In genomic region chr10:63204667-63205391, GRCh38 we compare ENCODE assay signal across 1 cellular context.
TF ChIP-seq lines count a peak whose summit lies in the region.

No MANE protein-coding gene starts in this region.

TF ChIP-seq in GM12878, 131 proteins besides CTCF, POLR2A, EP300 and RAD21 (continued from another document):
- TF ChIP-seq NRF1 (conservative IDR thresholded peaks at IDR 0.05; ENCODE audit: low read depth, low read length), result no peak
- 0 out of 2 replicates have a peak, but pooled peaks have one; percentile 18 for TF ChIP-seq PKNOX1 (IDR thresholded peaks at IDR 0.05)
- TF ChIP-seq EZH2 (IDR thresholded peaks at IDR 0.05; ENCODE audit: borderline replicate concordance, control insufficient read depth, low read depth, low read length), result no peak
- TF ChIP-seq SMAD1 (IDR thresholded peaks at IDR 0.05; ENCODE audit: low read depth, partially characterized antibody), result no peak
- TF ChIP-seq ZNF24 (IDR thresholded peaks at IDR 0.05), result no peak
- no peak for TF ChIP-seq FOXK2 (IDR thresholded peaks at IDR 0.05)
- no peak for TF ChIP-seq CBX5 (IDR thresholded peaks at IDR 0.05; ENCODE audit: low read depth)
- TF ChIP-seq PML (IDR thresholded peaks at IDR 0.05; ENCODE audit: low read length), result no peak
- no peak for TF ChIP-seq IRF3 (IDR thresholded peaks at IDR 0.05)
- TF ChIP-seq POLR2AphosphoS2 (IDR thresholded peaks at IDR 0.05; ENCODE audit: low read depth, low read length), result no peak
- TF ChIP-seq JUNB (IDR thresholded peaks at IDR 0.05), result peak; percentile 62; the same call in 1 of the 2 replicates
- peak; percentile 64; the same call in 1 of the 2 replicates for TF ChIP-seq NFIC (IDR thresholded peaks at IDR 0.05; ENCODE audit: low read depth, low read length)
- no peak for TF ChIP-seq REST (IDR thresholded peaks at IDR 0.05; ENCODE audit: low read depth, low read length)
- TF ChIP-seq SRF (IDR thresholded peaks at IDR 0.05; ENCODE audit: low read depth in 2 of 2, low read length in 2 of 2), result no peak
- no peak for TF ChIP-seq ESRRA (IDR thresholded peaks at IDR 0.05; ENCODE audit: low read length)
- peak; percentile 52 for TF ChIP-seq MEF2B (IDR thresholded peaks at IDR 0.05; ENCODE audit: partially characterized antibody, poor library complexity, severe bottlenecking)
- no peak for TF ChIP-seq TCF3 (IDR thresholded peaks at IDR 0.05; ENCODE audit: borderline replicate concordance, insufficient read depth, low read depth, low read length)
- no peak for TF ChIP-seq ASH2L (IDR thresholded peaks at IDR 0.05; ENCODE audit: borderline replicate concordance, low read depth)
- TF ChIP-seq BMI1 (IDR thresholded peaks at IDR 0.05; ENCODE audit: borderline replicate concordance), result no peak
- TF ChIP-seq RELB (IDR thresholded peaks at IDR 0.05; ENCODE audit: low read depth), result no peak
- no peak for TF ChIP-seq HSF1 (IDR thresholded peaks at IDR 0.05; ENCODE audit: low read depth, low read length)
